23 cellular contexts compared by ENCODE assay signal in genomic region chr10:1661416-1661815, GRCh38.
DNase-seq lines count a peak whose midpoint lies in the region; ATAC-seq and TF ChIP-seq lines count a peak whose summit lies in the region.
"Had no signal": no experiment of that assay in that cellular context is flagged by ENCODE, and none has a peak within 500 bp of the region (broad histone marks: within the 10 kb centered on the region; RNA-seq: fewer than 3 reads in every experiment).

No MANE protein-coding gene starts in this region.

- in situ Hi-C loops in ACHN (cut with HindIII; ENCODE audit: low pct_ligation_motif_present, low pct_unique_long_range_greater_than_20kb, low sequenced_read_pairs), result no loop called here

- intact Hi-C loops in breast epithelium (cut with DNase I; ENCODE audit: low total_unique reads), result no loop called here

- DNase-seq in neural crest cell (ENCODE audit: low read depth, low spot score), result no peak
- no peak for DNase-seq in breast epithelium (ENCODE audit: low spot score in 2 of 2)
- DNase-seq in NCI-H2107 treated with DMSO at 0.1 percent for 48 hours (lab: John Stamatoyannopoulos, UW; ENCODE audit: unreplicated experiment), result no peak
- no peak for DNase-seq in ACHN
- DNase-seq: activated CD4-positive, alpha-beta memory T cell treated with anti-CD3 and anti-CD28 coated beads for 36 hours; adrenal gland; DMS79 treated with DMSO at 0.1 percent for 48 hours; heart right ventricle; Kasumi-1; left ventricle myocardium inferior; mucosa of descending colon; NCI-H1092 treated with DMSO at 0.1 percent for 48 hours; NCI-H524 treated with DMSO at 0.1 percent for 48 hours; SK-N-SH; stimulated activated CD4-positive, alpha-beta T cell treated with anti-CD3 and anti-CD28 coated beads, Interleukin-4, amount 100 ng/mL, for 4 hours; upper lobe of right lung had no signal

- H3K4me1 ChIP-seq in Loucy (ENCODE audit: insufficient read depth, low read length, poor library complexity, severe bottlenecking) (peaks cover 26% of the 10 kb centered on the region), breast epithelium (no peaks in the 10 kb centered on the region)
- H3K4me1 ChIP-seq: adrenal gland, heart right ventricle, left ventricle myocardium inferior, upper lobe of right lung had no signal

- no peaks in the 10 kb centered on the region for H3K9me2 ChIP-seq in Loucy (replicated peaks; ENCODE audit: low read depth, low read length)
- H3K9me2 ChIP-seq: SK-N-SH had no signal

- no peak overlapping the region for H2AFZ ChIP-seq in Loucy (ENCODE audit: low read length)

- H3K4me1 Mint-ChIP-seq in neural crest cell, result peaks cover 55% of the 10 kb centered on the region

- no peak overlapping the region for H3K4me3 Mint-ChIP-seq in neural crest cell
- H3K4me3 Mint-ChIP-seq: activated CD4-positive, alpha-beta memory T cell treated with anti-CD3 and anti-CD28 coated beads for 36 hours; WTC11 had no signal

- no peak for TF ChIP-seq CTCF in Loucy (conservative IDR thresholded peaks at IDR 0.05; ENCODE audit: low read length)
- no peak for TF ChIP-seq CTCF in neural crest cell (conservative IDR thresholded peaks at IDR 0.05)
- TF ChIP-seq CTCF in breast epithelium (IDR thresholded peaks at IDR 0.05), result no peak

- no peaks in the 10 kb centered on the region for H3K79me2 ChIP-seq in Loucy (ENCODE audit: insufficient read depth, low read length)

- H3K36me3 ChIP-seq in Loucy (ENCODE audit: insufficient read depth, low read length) (no peaks in the 10 kb centered on the region), breast epithelium (no peaks in the 10 kb centered on the region)
- H3K36me3 ChIP-seq: adrenal gland, cardiac muscle cell, heart right ventricle, left ventricle myocardium inferior, upper lobe of right lung had no signal

- no peaks in the 10 kb centered on the region for H3F3A ChIP-seq in Loucy (ENCODE audit: low read depth)

- no peaks in the 10 kb centered on the region for H3K36me3 Mint-ChIP-seq in neural crest cell (ENCODE audit: low read depth)
- H3K36me3 Mint-ChIP-seq: activated CD4-positive, alpha-beta memory T cell treated with anti-CD3 and anti-CD28 coated beads for 36 hours had no signal

- H3K4me2 ChIP-seq in Loucy (ENCODE audit: low read depth, low read length, poor library complexity, severe bottlenecking), result peak overlapping the region; percentile 81
- H3K4me2 ChIP-seq: SK-N-SH had no signal

- peaks cover 8% of the 10 kb centered on the region for H3K27me3 Mint-ChIP-seq in neural crest cell (ENCODE audit: low read depth)

- H3K27me3 ChIP-seq in Loucy (ENCODE audit: insufficient read depth, low read length, poor library complexity, severe bottlenecking), result peaks cover 9% of the 10 kb centered on the region
- H3K27me3 ChIP-seq in breast epithelium, result peaks cover 0 to 11% of the 10 kb centered on the region in 2 donors
- H3K27me3 ChIP-seq: adrenal gland, cardiac muscle cell, upper lobe of right lung had no signal

- no peak overlapping the region for H3K27ac ChIP-seq in breast epithelium
- H3K27ac ChIP-seq: adrenal gland, cardiac muscle cell, heart right ventricle, left ventricle myocardium inferior, RWPE1, upper lobe of right lung had no signal

- H3K9me3 ChIP-seq in Loucy (ENCODE audit: insufficient read depth, low read depth, low read length) (no peaks in the 10 kb centered on the region), breast epithelium (peaks cover 0 to 3% of the 10 kb centered on the region in 2 donors)
- H3K9me3 ChIP-seq: adrenal gland, heart right ventricle, left ventricle myocardium inferior, mucosa of descending colon, SK-N-SH, upper lobe of right lung had no signal

- peak overlapping the region; percentile 69 for H3K27ac Mint-ChIP-seq in neural crest cell (ENCODE audit: unreplicated experiment)
- H3K27ac Mint-ChIP-seq: activated CD4-positive, alpha-beta memory T cell treated with anti-CD3 and anti-CD28 coated beads for 36 hours; WTC11 had no signal

- no peak for TF ChIP-seq POLR2A in breast epithelium (IDR thresholded peaks at IDR 0.05)

- no peaks in the 10 kb centered on the region for H4K20me1 ChIP-seq in Loucy (ENCODE audit: insufficient read depth, low read length, poor library complexity, severe bottlenecking)

- ATAC-seq in GM18511 (IDR thresholded peaks at IDR 0.05; ENCODE audit: unreplicated experiment) (peak; percentile 7), GM21367 (IDR thresholded peaks at IDR 0.05; ENCODE audit: unreplicated experiment) (peak; percentile 19), GM18858 (IDR thresholded peaks at IDR 0.05; ENCODE audit: unreplicated experiment) (no peak)
- ATAC-seq: heart right ventricle, upper lobe of right lung, WTC11 had no signal

- H3K4me3 ChIP-seq in Loucy (ENCODE audit: low read length, poor library complexity, severe bottlenecking) (no peak overlapping the region), breast epithelium (no peak overlapping the region)
- H3K4me3 ChIP-seq: adrenal gland, cardiac muscle cell, heart right ventricle, left ventricle myocardium inferior, mucosa of descending colon, upper lobe of right lung had no signal

- no peak overlapping the region for H3K9ac ChIP-seq in Loucy (ENCODE audit: low read depth, low read length, poor library complexity, severe bottlenecking)
- H3K9ac ChIP-seq: SK-N-SH had no signal

- H3K9me3 Mint-ChIP-seq in neural crest cell, result no peaks in the 10 kb centered on the region
- H3K9me3 Mint-ChIP-seq: activated CD4-positive, alpha-beta memory T cell treated with anti-CD3 and anti-CD28 coated beads for 36 hours had no signal
